1 cellular context compared by ENCODE assay signal in the genomic region with DNA sequence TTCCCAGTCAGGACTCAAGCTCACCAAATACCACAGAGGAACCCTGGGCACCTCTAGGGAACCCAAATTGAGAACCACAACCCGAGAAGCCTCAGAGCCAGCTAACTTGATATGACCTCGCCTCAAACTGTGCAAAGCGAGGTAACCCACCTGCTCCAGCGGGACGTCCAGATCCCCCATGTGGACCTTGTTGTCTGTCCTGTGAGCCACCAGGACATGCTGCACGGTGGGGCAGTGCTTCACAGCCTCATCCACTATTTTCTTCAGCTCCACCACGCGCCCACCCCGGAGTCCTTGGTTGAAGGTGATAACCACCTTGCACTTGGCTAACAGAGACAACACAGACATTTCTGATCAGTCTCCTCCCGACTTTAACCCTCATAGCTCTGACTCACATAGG.
TF ChIP-seq lines count a peak whose summit lies in the region.

No MANE protein-coding gene starts in this region.

TF ChIP-seq in HepG2, 621 proteins besides CTCF, POLR2A, EP300 and RAD21:
- no peak for TF ChIP-seq ZNF546 (CRISPR knock-in tag; conservative IDR thresholded peaks at IDR 0.05)
